Comparison of ENCODE assay signal across 8 cellular contexts in the genomic region with DNA sequence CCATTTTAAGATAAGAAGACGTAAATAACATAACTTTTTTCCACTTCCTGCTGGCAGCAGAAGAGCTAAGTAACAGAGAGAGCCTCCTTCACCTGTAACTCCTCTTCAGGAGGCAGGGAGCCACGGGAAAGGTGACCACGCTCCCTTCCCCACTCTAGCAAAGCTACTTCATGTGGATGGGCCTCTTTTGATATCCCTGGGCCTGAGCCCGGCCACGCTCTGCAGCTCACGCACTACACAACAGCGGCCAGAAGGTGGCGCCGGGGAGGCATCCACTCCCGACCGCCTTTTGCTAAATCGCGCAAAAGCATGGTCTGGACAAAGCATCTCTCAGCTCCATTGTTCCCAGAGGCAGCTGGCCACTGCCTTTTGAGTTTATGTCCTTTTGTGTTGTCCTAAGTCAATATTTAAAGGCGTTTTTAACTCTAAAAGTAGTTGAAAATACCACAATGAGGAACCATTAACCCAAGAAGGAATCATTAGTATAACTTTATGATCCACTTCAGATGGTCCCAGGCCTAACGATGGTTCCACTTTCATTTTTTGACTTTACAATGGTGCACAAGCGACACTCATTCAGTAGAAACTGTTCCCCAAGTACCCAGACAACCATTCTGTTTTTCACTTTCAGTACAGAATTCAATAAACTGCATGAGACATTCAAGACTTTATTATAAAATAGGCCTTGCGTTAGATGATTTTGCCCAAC. TPM values are rescaled to one million over a fixed set of nuclear protein-coding genes. Genes with fewer than 3 reads are reported as not detected.
DNase-seq lines count a peak whose midpoint lies in the region; ATAC-seq and TF ChIP-seq lines count a peak whose summit lies in the region.

No MANE protein-coding gene starts in this region.

- CTCF ChIA-PET in activated CD4-positive, alpha-beta T cell treated with anti-CD3 and anti-CD28 coated beads for 36 hours (lab: Charles Lee) = interaction anchor here (0.7 to 2.5 kb wide), 27 partner anchors 11 to 418 kb away, joined by 3 to 36 read pairs (median 4); no protein-coding TSS in a partner anchor

- H3K36me3 ChIP-seq in liver (ENCODE audit: control insufficient read depth in 4 of 4, insufficient read depth in 3 of 4, low read depth in 1 of 4, low read length in 3 of 4) = peaks cover 0 to 18% (median 15%) of the 10 kb centered on the region in 4 donors

- H3K27ac Mint-ChIP-seq in activated CD4-positive, alpha-beta T cell treated with anti-CD3 and anti-CD28 coated beads for 36 hours = no peak overlapping the region

- intact Hi-C loops in activated CD4-positive, alpha-beta T cell treated with anti-CD3 and anti-CD28 coated beads for 36 hours (cut with DNase I, micrococcal nuclease) = loop anchor here (1.0 to 5.0 kb wide), 9 partner anchors 33 to 344 kb away; partner anchors contain the start of genes MARCHF6 (in 2 of the 2), CCT5 (in 1 of the 2) and ROPN1L (in 1 of the 2)

- peaks cover 14% of the 10 kb centered on the region for H3K4me1 Mint-ChIP-seq in activated CD4-positive, alpha-beta T cell treated with anti-CD3 and anti-CD28 coated beads for 36 hours

- H3K27me3 ChIP-seq in liver (ENCODE audit: control insufficient read depth in 4 of 4, insufficient read depth in 4 of 4, low read length in 3 of 4) = no peaks in the 10 kb centered on the region

- peak; percentile 94 to 98 for TF ChIP-seq RAD21 in liver (IDR thresholded peaks at IDR 0.05)

- no peak overlapping the region for H3K4me3 Mint-ChIP-seq in activated CD4-positive, alpha-beta T cell treated with anti-CD3 and anti-CD28 coated beads for 36 hours

- peaks cover 2% of the 10 kb centered on the region for H3K27me3 Mint-ChIP-seq in activated CD4-positive, alpha-beta T cell treated with anti-CD3 and anti-CD28 coated beads for 36 hours

- TF ChIP-seq CTCF in liver (IDR thresholded peaks at IDR 0.05; ENCODE audit: low read depth, low read length, missing input control) = peak; percentile 85

- WGBS in liver = 27% methylated on average over 17 of the region's 17 CpGs

- H3K4me1 ChIP-seq in liver (ENCODE audit: control insufficient read depth in 4 of 4, insufficient read depth in 4 of 4, low read length in 3 of 4) = peaks cover 0 to 19% (median 10%) of the 10 kb centered on the region in 4 donors

- ATAC-seq in GM19351 (IDR thresholded peaks at IDR 0.05; ENCODE audit: unreplicated experiment) = peak; percentile 97
- ATAC-seq in HG03378 (IDR thresholded peaks at IDR 0.05; ENCODE audit: unreplicated experiment) = peak; percentile 93
- ATAC-seq in activated CD4-positive, alpha-beta T cell treated with anti-CD3 and anti-CD28 coated beads for 36 hours = peak; percentile 94

- H3K9ac ChIP-seq in liver (ENCODE audit: low read depth in 1 of 2, low read length in 2 of 2) = no peak overlapping the region

- H3K4me3 ChIP-seq in liver (ENCODE audit: low read depth in 1 of 3, low read length in 3 of 3) = no peak overlapping the region

- no peaks in the 10 kb centered on the region for H3K9me3 ChIP-seq in liver (ENCODE audit: control insufficient read depth in 4 of 4, low read length in 3 of 4)

- DNase-seq in CD1c-positive myeloid dendritic cell (ENCODE audit: extremely low spot score) (peak; percentile 80), NCI-H446 treated with DMSO at 0.1 percent for 48 hours (lab: John Stamatoyannopoulos, UW) (peak; percentile 61), cerebellum (ENCODE audit: low spot score) (peak; percentile 79)
- peak; percentile 89 for DNase-seq in activated CD4-positive, alpha-beta T cell treated with anti-CD3 and anti-CD28 coated beads for 36 hours
- peak; percentile 29 to 71 (median 53) for DNase-seq in stimulated activated CD4-positive, alpha-beta T cell treated with anti-CD3 and anti-CD28 coated beads, TNF-alpha, amount 100 ng/mL, for 1 hour (ENCODE audit: low read depth in 3 of 3, low spot score in 1 of 3)

- H3K9me3 Mint-ChIP-seq in activated CD4-positive, alpha-beta T cell treated with anti-CD3 and anti-CD28 coated beads for 36 hours (ENCODE audit: low read depth) = no peaks in the 10 kb centered on the region

- H3K27ac ChIP-seq in liver (ENCODE audit: low read depth in 1 of 2, low read length in 2 of 2) = no peak overlapping the region

- no peaks in the 10 kb centered on the region for H3K36me3 Mint-ChIP-seq in activated CD4-positive, alpha-beta T cell treated with anti-CD3 and anti-CD28 coated beads for 36 hours (ENCODE audit: low read depth)

- POLR2A ChIA-PET in activated CD4-positive, alpha-beta T cell treated with anti-CD3 and anti-CD28 coated beads for 36 hours (lab: Charles Lee) = interaction anchor here (0.9 to 1.7 kb wide), 2 partner anchors 80 to 135 kb away, joined by 3 to 7 read pairs; no protein-coding TSS in a partner anchor

TF ChIP-seq in liver, 16 proteins besides CTCF, POLR2A, EP300 and RAD21:
- no peak for TF ChIP-seq GABPA (IDR thresholded peaks at IDR 0.05 in 1 of 2, conservative IDR thresholded peaks at IDR 0.05 in 1 of 2)
- TF ChIP-seq YY1 (IDR thresholded peaks at IDR 0.05) = peak; percentile 57
- no peak for TF ChIP-seq EGR1 (IDR thresholded peaks at IDR 0.05; ENCODE audit: low read depth in 2 of 2)
- no peak for TF ChIP-seq HNF4A (conservative IDR thresholded peaks at IDR 0.05)
- TF ChIP-seq SP1 (IDR thresholded peaks at IDR 0.05) = no peak
- no peak for TF ChIP-seq FOXA2 (IDR thresholded peaks at IDR 0.05)
- no peak for TF ChIP-seq FOXA1 (IDR thresholded peaks at IDR 0.05)
- TF ChIP-seq, protein P1, sequence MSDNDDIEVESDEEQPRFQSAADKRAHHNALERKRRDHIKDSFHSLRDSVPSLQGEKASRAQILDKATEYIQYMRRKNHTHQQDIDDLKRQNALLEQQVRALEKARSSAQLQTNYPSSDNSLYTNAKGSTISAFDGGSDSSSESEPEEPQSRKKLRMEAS (IDR thresholded peaks at IDR 0.05) = peak; percentile 29
- TF ChIP-seq, protein P2, sequence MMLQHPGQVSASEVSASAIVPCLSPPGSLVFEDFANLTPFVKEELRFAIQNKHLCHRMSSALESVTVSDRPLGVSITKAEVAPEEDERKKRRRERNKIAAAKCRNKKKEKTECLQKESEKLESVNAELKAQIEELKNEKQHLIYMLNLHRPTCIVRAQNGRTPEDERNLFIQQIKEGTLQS (IDR thresholded peaks at IDR 0.05) = no peak
- no peak for TF ChIP-seq TAF1 (conservative IDR thresholded peaks at IDR 0.05)
- TF ChIP-seq RXRA (IDR thresholded peaks at IDR 0.05) = peak in 1 of 2 donors; percentile 26
- TF ChIP-seq JUND (IDR thresholded peaks at IDR 0.05) = no peak
- TF ChIP-seq, protein P3, sequence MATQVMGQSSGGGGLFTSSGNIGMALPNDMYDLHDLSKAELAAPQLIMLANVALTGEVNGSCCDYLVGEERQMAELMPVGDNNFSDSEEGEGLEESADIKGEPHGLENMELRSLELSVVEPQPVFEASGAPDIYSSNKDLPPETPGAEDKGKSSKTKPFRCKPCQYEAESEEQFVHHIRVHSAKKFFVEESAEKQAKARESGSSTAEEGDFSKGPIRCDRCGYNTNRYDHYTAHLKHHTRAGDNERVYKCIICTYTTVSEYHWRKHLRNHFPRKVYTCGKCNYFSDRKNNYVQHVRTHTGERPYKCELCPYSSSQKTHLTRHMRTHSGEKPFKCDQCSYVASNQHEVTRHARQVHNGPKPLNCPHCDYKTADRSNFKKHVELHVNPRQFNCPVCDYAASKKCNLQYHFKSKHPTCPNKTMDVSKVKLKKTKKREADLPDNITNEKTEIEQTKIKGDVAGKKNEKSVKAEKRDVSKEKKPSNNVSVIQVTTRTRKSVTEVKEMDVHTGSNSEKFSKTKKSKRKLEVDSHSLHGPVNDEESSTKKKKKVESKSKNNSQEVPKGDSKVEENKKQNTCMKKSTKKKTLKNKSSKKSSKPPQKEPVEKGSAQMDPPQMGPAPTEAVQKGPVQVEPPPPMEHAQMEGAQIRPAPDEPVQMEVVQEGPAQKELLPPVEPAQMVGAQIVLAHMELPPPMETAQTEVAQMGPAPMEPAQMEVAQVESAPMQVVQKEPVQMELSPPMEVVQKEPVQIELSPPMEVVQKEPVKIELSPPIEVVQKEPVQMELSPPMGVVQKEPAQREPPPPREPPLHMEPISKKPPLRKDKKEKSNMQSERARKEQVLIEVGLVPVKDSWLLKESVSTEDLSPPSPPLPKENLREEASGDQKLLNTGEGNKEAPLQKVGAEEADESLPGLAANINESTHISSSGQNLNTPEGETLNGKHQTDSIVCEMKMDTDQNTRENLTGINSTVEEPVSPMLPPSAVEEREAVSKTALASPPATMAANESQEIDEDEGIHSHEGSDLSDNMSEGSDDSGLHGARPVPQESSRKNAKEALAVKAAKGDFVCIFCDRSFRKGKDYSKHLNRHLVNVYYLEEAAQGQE (IDR thresholded peaks at IDR 0.05) = no peak
- TF ChIP-seq, protein P4, sequence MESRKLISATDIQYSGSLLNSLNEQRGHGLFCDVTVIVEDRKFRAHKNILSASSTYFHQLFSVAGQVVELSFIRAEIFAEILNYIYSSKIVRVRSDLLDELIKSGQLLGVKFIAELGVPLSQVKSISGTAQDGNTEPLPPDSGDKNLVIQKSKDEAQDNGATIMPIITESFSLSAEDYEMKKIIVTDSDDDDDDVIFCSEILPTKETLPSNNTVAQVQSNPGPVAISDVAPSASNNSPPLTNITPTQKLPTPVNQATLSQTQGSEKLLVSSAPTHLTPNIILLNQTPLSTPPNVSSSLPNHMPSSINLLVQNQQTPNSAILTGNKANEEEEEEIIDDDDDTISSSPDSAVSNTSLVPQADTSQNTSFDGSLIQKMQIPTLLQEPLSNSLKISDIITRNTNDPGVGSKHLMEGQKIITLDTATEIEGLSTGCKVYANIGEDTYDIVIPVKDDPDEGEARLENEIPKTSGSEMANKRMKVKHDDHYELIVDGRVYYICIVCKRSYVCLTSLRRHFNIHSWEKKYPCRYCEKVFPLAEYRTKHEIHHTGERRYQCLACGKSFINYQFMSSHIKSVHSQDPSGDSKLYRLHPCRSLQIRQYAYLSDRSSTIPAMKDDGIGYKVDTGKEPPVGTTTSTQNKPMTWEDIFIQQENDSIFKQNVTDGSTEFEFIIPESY (IDR thresholded peaks at IDR 0.05) = peak; percentile 13
- TF ChIP-seq HNF4G (IDR thresholded peaks at IDR 0.05) = no peak
- TF ChIP-seq NR2F2 (IDR thresholded peaks at IDR 0.05) = no peak
TF ChIP-seq in liver: peak in this region for 4.

RNA-seq across cellular contexts. Expression of gene CMBL, which starts 23.6 kb away (rescaled TPM):
- under 1 TPM; 0.46 to 0.66 TPM for total RNA-seq in activated CD4-positive, alpha-beta T cell treated with anti-CD3 and anti-CD28 coated beads for 36 hours
- 10.0 TPM for total RNA-seq in cerebellum
- 10 to 100 TPM in 1 of 2 donors, 1 to 10 TPM in 1; 6.8 to 33.7 TPM for total RNA-seq in liver
- 10 to 100 TPM; 49.8 to 56.1 TPM for polyA plus RNA-seq in liver

RNA-seq across cellular contexts. Expression of gene CCT5, which starts 34.0 kb away (rescaled TPM):
- 100 to 1,000 TPM; 347 to 461 TPM for total RNA-seq in activated CD4-positive, alpha-beta T cell treated with anti-CD3 and anti-CD28 coated beads for 36 hours
- 180 TPM for total RNA-seq in cerebellum
- 100 to 1,000 TPM; 130 to 157 TPM for total RNA-seq in liver
- polyA plus RNA-seq in liver = 10 to 100 TPM; 68.4 to 79.6 TPM

RNA-seq across cellular contexts. Expression of gene ATPSCKMT, which starts 34.4 kb away (rescaled TPM):
- total RNA-seq in activated CD4-positive, alpha-beta T cell treated with anti-CD3 and anti-CD28 coated beads for 36 hours = 10 to 100 TPM; 12.4 to 21.5 TPM
- total RNA-seq in cerebellum (52.0 TPM), liver (10 to 100 TPM; 11.9 to 21.9 TPM)
- 1 to 10 TPM; 8.3 to 8.5 TPM for polyA plus RNA-seq in liver
